In the genomic region with DNA sequence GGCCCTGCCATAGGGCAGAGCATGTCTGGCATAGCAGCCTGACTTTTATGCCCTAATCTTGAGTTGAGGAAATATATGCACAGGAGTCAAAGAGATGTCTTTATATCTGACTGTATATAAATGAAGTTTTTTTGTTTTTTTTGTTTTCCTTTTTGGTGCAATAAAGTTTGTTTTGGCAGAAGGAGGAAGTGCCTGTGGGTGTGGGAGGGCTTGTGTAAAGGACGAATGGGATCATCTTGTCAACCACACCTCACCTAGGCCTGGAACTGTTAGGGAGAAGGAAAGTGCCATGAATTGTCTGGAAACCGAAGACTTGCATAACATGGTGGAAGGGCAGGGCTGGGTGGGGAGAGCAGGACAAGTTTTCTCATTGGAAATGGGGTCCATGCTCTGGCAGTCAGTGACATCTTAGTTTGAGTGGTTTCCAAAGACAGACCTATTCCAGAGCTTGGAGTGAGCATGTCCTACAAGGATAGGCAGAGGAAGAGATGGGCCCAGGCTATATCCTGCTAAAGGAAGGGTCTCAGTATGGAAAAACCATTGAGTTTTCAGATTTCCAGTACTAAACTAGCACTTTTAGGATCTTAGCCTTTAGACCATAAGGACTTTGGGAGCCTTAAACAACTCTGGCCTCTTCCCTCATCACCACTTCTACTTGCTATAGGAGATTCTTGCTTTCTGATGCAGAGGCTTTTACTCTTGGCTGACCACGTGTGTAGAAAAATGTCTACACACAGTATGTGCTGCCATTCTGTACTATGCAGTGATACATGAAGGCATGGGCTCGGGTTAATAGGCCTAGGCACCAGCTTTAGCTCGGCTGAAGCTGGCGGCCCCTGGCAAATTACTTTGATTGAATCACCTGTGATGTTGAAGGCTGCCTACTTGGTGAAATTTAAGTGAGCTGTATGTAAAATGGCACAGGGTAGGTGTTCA, we compare ENCODE assay signal across 1 cellular context.
TF ChIP-seq lines count a peak whose summit lies in the region.

No MANE protein-coding gene starts in this region.

TF ChIP-seq in HCT116, 20 proteins besides CTCF, POLR2A, EP300 and RAD21:
- TF ChIP-seq CEBPB (IDR thresholded peaks at IDR 0.05; ENCODE audit: low read depth) = no peak
- peak; percentile 17; the same call in 1 of the 2 replicates for TF ChIP-seq POLR2AphosphoS5 (IDR thresholded peaks at IDR 0.05; ENCODE audit: low read depth, low read length)
